8 cellular contexts compared by ENCODE assay signal in the genomic region with DNA sequence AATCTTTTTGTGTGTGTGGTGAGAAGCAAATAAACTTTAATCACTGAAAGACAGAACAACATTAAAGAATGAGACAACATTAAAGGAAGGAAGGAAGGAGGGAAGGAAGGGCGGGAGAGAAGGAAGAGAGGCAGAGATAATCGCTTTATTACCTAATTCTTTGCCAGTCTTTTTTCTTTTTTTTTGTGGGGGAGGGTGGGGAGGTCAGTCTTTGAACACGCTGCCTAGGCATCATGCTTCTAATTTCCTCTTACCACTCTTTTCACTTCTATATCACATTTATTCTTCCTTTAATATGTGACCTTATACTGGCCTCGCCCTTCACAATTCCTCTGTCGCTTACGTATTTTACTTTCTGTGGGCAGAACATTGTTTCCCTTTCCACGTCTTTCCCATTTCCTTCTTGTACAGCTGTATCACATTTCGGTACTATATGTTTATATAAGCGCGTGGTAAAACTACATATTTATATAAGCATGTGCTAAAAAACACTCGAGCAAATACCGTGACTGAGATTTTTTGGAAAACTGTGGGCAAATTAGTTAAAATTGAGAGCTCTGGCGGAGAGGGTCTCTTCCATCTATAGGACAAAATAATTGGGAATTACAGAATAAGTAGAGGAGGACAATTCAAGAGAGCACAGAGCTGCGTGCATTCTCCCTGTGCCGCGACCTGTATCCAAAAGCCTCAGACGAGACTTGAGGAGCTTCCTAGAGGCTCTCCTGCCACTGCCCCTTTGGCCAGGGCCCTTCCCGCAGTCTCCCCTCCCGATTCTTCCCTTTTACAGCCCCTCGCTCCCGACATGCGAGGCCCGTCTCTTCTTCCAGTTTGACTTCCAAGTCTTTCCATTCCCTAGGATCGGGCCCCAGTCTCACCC. TPM values are rescaled to one million over a fixed set of nuclear protein-coding genes. Genes with fewer than 3 reads are reported as not detected.
DNase-seq lines count a peak whose midpoint lies in the region; ATAC-seq and TF ChIP-seq lines count a peak whose summit lies in the region.

No MANE protein-coding gene starts in this region.

- ATAC-seq in GM21360 (IDR thresholded peaks at IDR 0.05; ENCODE audit: unreplicated experiment) (no peak), HG03571 (IDR thresholded peaks at IDR 0.05; ENCODE audit: unreplicated experiment) (no peak)

- no peaks in the 10 kb centered on the region for H3K4me1 ChIP-seq in fibroblast of lung (ENCODE audit: control insufficient read depth, extremely low read depth, insufficient read depth, low read length)

- peak overlapping the region; percentile 85 for H2AFZ ChIP-seq in fibroblast of lung (ENCODE audit: low read length)
- peak overlapping the region; percentile 67 for H2AFZ ChIP-seq in neural cell (ENCODE audit: low read depth, low read length)

- no peak for TF ChIP-seq RAD21 in neural cell (conservative IDR thresholded peaks at IDR 0.05)

- POLR2A ChIA-PET in RWPE1 (lab: Yijun Ruan, JAX; ENCODE audit: low non-redundant PET), result no interaction called here

- H3K36me3 ChIP-seq in fibroblast of lung (ENCODE audit: control insufficient read depth, insufficient read depth, low read length) (no peaks in the 10 kb centered on the region), neural cell (ENCODE audit: insufficient read depth, low read length) (no peaks in the 10 kb centered on the region)

- CTCF ChIA-PET in RWPE1 (lab: Yijun Ruan, JAX), result interaction anchor here (0.7 kb wide), 1 partner anchor 27 kb away, joined by 4 read pairs; no protein-coding TSS in a partner anchor

- no peaks in the 10 kb centered on the region for H3K9me2 ChIP-seq in neural cell (ENCODE audit: insufficient read depth, low read length)

- no peaks in the 10 kb centered on the region for H3K79me2 ChIP-seq in fibroblast of lung (ENCODE audit: control insufficient read depth, insufficient read depth, low read length)
- peaks cover 14% of the 10 kb centered on the region for H3K79me2 ChIP-seq in neural cell (replicated peaks; ENCODE audit: insufficient read depth, low read length)

- no peaks in the 10 kb centered on the region for H3K9me3 ChIP-seq in fibroblast of lung (ENCODE audit: control insufficient read depth, insufficient read depth, low read depth, low read length)
- H3K9me3 ChIP-seq in neural cell (ENCODE audit: low read length), result no peaks in the 10 kb centered on the region

- no peak for TF ChIP-seq EP300 in neural cell (conservative IDR thresholded peaks at IDR 0.05; ENCODE audit: poor library complexity, severe bottlenecking)

- H3K27ac ChIP-seq in RWPE1 (no peak overlapping the region), fibroblast of lung (ENCODE audit: insufficient read depth, low read length) (peak overlapping the region; percentile 54), neural cell (ENCODE audit: low read length) (no peak overlapping the region)

- H3K4me3 ChIP-seq in fibroblast of lung (replicated peaks in 1 of 4; ENCODE audit: control extremely low read depth in 1 of 4, insufficient read depth in 1 of 4, low read depth in 3 of 4, low read length in 4 of 4) (peak overlapping the region; percentile 51 to 76 (median 72)), neural cell (ENCODE audit: low read length) (peak overlapping the region; percentile 92)

- TF ChIP-seq CTCF in RWPE1 (conservative IDR thresholded peaks at IDR 0.05; ENCODE audit: low read depth) (no peak), fibroblast of lung (conservative IDR thresholded peaks at IDR 0.05 in 1 of 2, IDR thresholded peaks at IDR 0.05 in 1 of 2; ENCODE audit: low read depth in 1 of 2, low read length in 2 of 2) (no peak), neural cell (IDR thresholded peaks at IDR 0.05; ENCODE audit: poor library complexity, severe bottlenecking) (no peak)

- peak overlapping the region; percentile 96 for H3K4me2 ChIP-seq in fibroblast of lung (ENCODE audit: extremely low read depth, insufficient read depth, low read length)
- H3K4me2 ChIP-seq in neural cell (ENCODE audit: low read length), result peak overlapping the region; percentile 66

- H4K20me1 ChIP-seq in fibroblast of lung (ENCODE audit: control insufficient read depth, extremely low read depth, insufficient read depth, low read length) (peaks cover 2% of the 10 kb centered on the region), neural cell (ENCODE audit: insufficient read depth) (no peaks in the 10 kb centered on the region)

- peak; percentile 15 for DNase-seq in NCI-H1092 treated with DMSO at 0.1 percent for 48 hours (lab: John Stamatoyannopoulos, UW)
- DNase-seq in NCI-H1092 (lab: John Stamatoyannopoulos, UW), result no peak
- peak; percentile 6 for DNase-seq in RWPE1 (ENCODE audit: low spot score)
- DNase-seq in fibroblast of lung (ENCODE audit: low read depth in 2 of 2), result peak in 1 of 2 donors; percentile 85
- no peak for DNase-seq in effector CD8-positive, alpha-beta T cell (lab: John Stamatoyannopoulos, UW)

- H3K27me3 ChIP-seq in fibroblast of lung (ENCODE audit: control insufficient read depth, insufficient read depth, low read length), result no peaks in the 10 kb centered on the region
- H3K27me3 ChIP-seq in neural cell (ENCODE audit: insufficient read depth, low read depth, low read length), result no peaks in the 10 kb centered on the region

- H3K9ac ChIP-seq in fibroblast of lung (ENCODE audit: insufficient read depth, low read length), result peak overlapping the region; percentile 60
- peak overlapping the region; percentile 75 for H3K9ac ChIP-seq in neural cell (ENCODE audit: low read length)

- no peaks in the 10 kb centered on the region for H3F3A ChIP-seq in neural cell (ENCODE audit: insufficient read depth, low read length, poor library complexity, severe bottlenecking)

TF ChIP-seq in neural cell, 6 proteins besides CTCF, POLR2A, EP300 and RAD21:
- TF ChIP-seq SMC3 (conservative IDR thresholded peaks at IDR 0.05; ENCODE audit: poor library complexity) (no peak), TAF1 (IDR thresholded peaks at IDR 0.05; ENCODE audit: low read depth) (no peak), MXI1 (conservative IDR thresholded peaks at IDR 0.05; ENCODE audit: poor library complexity, severe bottlenecking) (no peak), POLR2AphosphoS5 (IDR thresholded peaks at IDR 0.05) (no peak), EZH2 (IDR thresholded peaks at IDR 0.05; ENCODE audit: borderline replicate concordance, insufficient read depth, low read length, poor library complexity, severe bottlenecking) (no peak)
- TF ChIP-seq, protein P1, sequence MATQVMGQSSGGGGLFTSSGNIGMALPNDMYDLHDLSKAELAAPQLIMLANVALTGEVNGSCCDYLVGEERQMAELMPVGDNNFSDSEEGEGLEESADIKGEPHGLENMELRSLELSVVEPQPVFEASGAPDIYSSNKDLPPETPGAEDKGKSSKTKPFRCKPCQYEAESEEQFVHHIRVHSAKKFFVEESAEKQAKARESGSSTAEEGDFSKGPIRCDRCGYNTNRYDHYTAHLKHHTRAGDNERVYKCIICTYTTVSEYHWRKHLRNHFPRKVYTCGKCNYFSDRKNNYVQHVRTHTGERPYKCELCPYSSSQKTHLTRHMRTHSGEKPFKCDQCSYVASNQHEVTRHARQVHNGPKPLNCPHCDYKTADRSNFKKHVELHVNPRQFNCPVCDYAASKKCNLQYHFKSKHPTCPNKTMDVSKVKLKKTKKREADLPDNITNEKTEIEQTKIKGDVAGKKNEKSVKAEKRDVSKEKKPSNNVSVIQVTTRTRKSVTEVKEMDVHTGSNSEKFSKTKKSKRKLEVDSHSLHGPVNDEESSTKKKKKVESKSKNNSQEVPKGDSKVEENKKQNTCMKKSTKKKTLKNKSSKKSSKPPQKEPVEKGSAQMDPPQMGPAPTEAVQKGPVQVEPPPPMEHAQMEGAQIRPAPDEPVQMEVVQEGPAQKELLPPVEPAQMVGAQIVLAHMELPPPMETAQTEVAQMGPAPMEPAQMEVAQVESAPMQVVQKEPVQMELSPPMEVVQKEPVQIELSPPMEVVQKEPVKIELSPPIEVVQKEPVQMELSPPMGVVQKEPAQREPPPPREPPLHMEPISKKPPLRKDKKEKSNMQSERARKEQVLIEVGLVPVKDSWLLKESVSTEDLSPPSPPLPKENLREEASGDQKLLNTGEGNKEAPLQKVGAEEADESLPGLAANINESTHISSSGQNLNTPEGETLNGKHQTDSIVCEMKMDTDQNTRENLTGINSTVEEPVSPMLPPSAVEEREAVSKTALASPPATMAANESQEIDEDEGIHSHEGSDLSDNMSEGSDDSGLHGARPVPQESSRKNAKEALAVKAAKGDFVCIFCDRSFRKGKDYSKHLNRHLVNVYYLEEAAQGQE (IDR thresholded peaks at IDR 0.05; ENCODE audit: borderline replicate concordance), result no peak

RNA-seq across cellular contexts. Expression of a gene that starts 0.8 kb away (rescaled TPM):
- 4.9 and 7.1 TPM in 2 replicates for total RNA-seq in fibroblast of lung
- polyA plus RNA-seq in fibroblast of lung (2.9 and 3.1 TPM in 2 replicates), neural cell (18.5 and 20.0 TPM in 2 replicates)
- 1.6 and 1.8 TPM in 2 replicates for polyA plus RNA-seq in fibroblast of lung (2012)
- polyA minus RNA-seq in fibroblast of lung (ENCODE audit: low replicate concordance) (0.90 and 1.4 TPM in 2 replicates), neural cell (40.4 and 45.5 TPM in 2 replicates)

Comparison
In these comparisons a context has a peak if more than half of its experiments do, and no peak if none do; other contexts are left out.
1. DNase-seq: peak in NCI-H1092 treated with DMSO at 0.1 percent for 48 hours (single experiment) and RWPE1 (single experiment); none in NCI-H1092 (single experiment) and effector CD8-positive, alpha-beta T cell (single experiment).